In the genomic region with DNA sequence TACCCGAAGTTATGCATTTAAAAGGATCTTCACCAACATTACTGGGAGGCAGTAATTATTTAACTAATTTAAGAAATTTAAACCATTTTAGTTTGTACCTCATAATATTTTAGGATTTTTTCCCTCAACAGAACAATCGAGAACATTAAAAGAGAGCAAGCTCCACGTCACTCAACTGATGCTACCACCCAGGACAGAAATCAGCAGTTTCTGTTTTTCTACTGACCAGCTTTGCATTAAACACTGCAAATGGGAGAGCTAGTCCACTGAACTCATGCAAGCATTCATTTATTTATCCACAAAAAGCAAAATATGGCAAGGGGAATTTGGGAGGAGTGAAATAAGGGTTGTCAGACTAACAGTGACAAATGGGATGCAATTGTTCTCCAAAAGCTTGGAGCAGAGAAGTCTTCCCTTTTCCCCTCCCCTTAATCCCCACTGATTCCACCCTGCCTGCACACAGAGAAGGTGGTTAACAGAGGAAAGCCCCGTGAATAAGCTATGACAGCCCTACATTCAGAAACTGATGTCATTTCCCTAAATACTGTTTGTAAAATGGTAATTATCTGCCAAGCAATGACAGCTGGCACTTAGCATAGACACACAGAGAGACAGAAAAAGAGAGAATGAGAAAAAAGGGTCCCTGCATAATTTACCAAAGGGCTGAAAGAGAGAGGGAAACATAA, we compare ENCODE assay signal across 12 cellular contexts.
DNase-seq lines count a peak whose midpoint lies in the region; ATAC-seq and TF ChIP-seq lines count a peak whose summit lies in the region.
"Had no signal": no experiment of that assay in that cellular context is flagged by ENCODE, and none has a peak within 500 bp of the region (broad histone marks: within the 10 kb centered on the region; RNA-seq: fewer than 3 reads in every experiment).

No MANE protein-coding gene starts in this region.

- TF ChIP-seq EP300 in gastroesophageal sphincter (IDR thresholded peaks at IDR 0.05) = no peak

- H3K27ac ChIP-seq in spleen = no peak overlapping the region
- no peak overlapping the region for H3K27ac ChIP-seq in gastroesophageal sphincter
- H3K27ac ChIP-seq in heart right ventricle = no peak overlapping the region
- H3K27ac ChIP-seq: SK-N-MC had no signal

- DNase-seq in NCI-H526 treated with DMSO at 0.1 percent for 48 hours (lab: John Stamatoyannopoulos, UW) = peak; percentile 2
- DNase-seq in spleen = no peak
- DNase-seq in DMS 273 treated with DMSO at 0.1 percent for 48 hours (lab: John Stamatoyannopoulos, UW) = no peak
- DNase-seq in heart right ventricle = no peak
- DNase-seq: endodermal cell had no signal

- no peaks in the 10 kb centered on the region for H3K27me3 ChIP-seq in spleen (replicated peaks in 1 of 7)
- H3K27me3 ChIP-seq in gastroesophageal sphincter = no peaks in the 10 kb centered on the region
- H3K27me3 ChIP-seq in heart right ventricle = no peaks in the 10 kb centered on the region

- H3K36me3 ChIP-seq in spleen (no peaks in the 10 kb centered on the region), gastroesophageal sphincter (no peaks in the 10 kb centered on the region), heart right ventricle (no peaks in the 10 kb centered on the region)

- TF ChIP-seq POLR2A in spleen (IDR thresholded peaks at IDR 0.05) (no peak), gastroesophageal sphincter (IDR thresholded peaks at IDR 0.05) (no peak)

- peak; percentile 88 for ATAC-seq in GM18508 (IDR thresholded peaks at IDR 0.05; ENCODE audit: insufficient read depth, unreplicated experiment)
- ATAC-seq in GM21447 (IDR thresholded peaks at IDR 0.05; ENCODE audit: unreplicated experiment) = peak; percentile 71
- ATAC-seq in HG03135 (IDR thresholded peaks at IDR 0.05; ENCODE audit: unreplicated experiment) = peak; percentile 71
- no peak for ATAC-seq in gastroesophageal sphincter
- no peak for ATAC-seq in heart right ventricle
- ATAC-seq: stimulated activated memory B cell treated with anti-CD40 and anti-IgM and Interleukin-4, amounts not matched to agents 10 μg/mL and 1 μg/mL and 100 μg/mL, for 72 hours had no signal

- no peak overlapping the region for H3K4me3 ChIP-seq in spleen
- H3K4me3 ChIP-seq in gastroesophageal sphincter = no peak overlapping the region
- no peak overlapping the region for H3K4me3 ChIP-seq in heart right ventricle
- H3K4me3 ChIP-seq: SK-N-MC, smooth muscle cell had no signal

- H3K9me3 ChIP-seq in spleen (no peaks in the 10 kb centered on the region), gastroesophageal sphincter (no peaks in the 10 kb centered on the region), heart right ventricle (peaks cover 0 to 3% (median 0%) of the 10 kb centered on the region in 11 donors)

- intact Hi-C loops in spleen (cut with DNase I; ENCODE audit: low total_unique reads) (no loop called here), heart right ventricle (cut with DNase I) (loop anchor here in 1 of 10 donors (2.0 kb wide), 1 partner anchor 18 kb away; no protein-coding TSS in a partner anchor)

- no peaks in the 10 kb centered on the region for H3K4me1 ChIP-seq in spleen
- no peaks in the 10 kb centered on the region for H3K4me1 ChIP-seq in gastroesophageal sphincter
- H3K4me1 ChIP-seq in heart right ventricle = no peaks in the 10 kb centered on the region

- no peak for TF ChIP-seq CTCF in spleen (IDR thresholded peaks at IDR 0.05 in 8 of 11, conservative IDR thresholded peaks at IDR 0.05 in 3 of 11)
- TF ChIP-seq CTCF in gastroesophageal sphincter (IDR thresholded peaks at IDR 0.05) = no peak
- TF ChIP-seq CTCF in heart right ventricle (IDR thresholded peaks at IDR 0.05) = no peak

- 50 to 69% (median 61%) methylated on average over 4 of the region's 4 CpGs for WGBS in spleen, 5 donors
- WGBS in gastroesophageal sphincter (ENCODE audit: low coverage in 1 of 2), 2 donors = 53 to 55% methylated on average over 4 of the region's 4 CpGs
- WGBS in heart right ventricle, 2 donors = 58 to 59% methylated on average over 4 of the region's 4 CpGs

Comparison
In these comparisons a context has a peak if more than half of its experiments do, and no peak if none do; other contexts are left out.
1. ATAC-seq: peak in GM18508 (single experiment), GM21447 (single experiment) and HG03135 (single experiment); none in gastroesophageal sphincter (single experiment) and heart right ventricle (0 of 8).